ENCODE assay signal across 12 cellular contexts in genomic region chr4:151806511-151806927, GRCh38. TPM values are rescaled to one million over a fixed set of nuclear protein-coding genes. Genes with fewer than 3 reads are reported as not detected.
DNase-seq lines count a peak whose midpoint lies in the region; FAIRE-seq and TF ChIP-seq lines count a peak whose summit lies in the region.
"Had no signal": no experiment of that assay in that cellular context is flagged by ENCODE, and none has a peak within 500 bp of the region (broad histone marks: within the 10 kb centered on the region; RNA-seq: fewer than 3 reads in every experiment).

No MANE protein-coding gene starts in this region.

- no peak overlapping the region for H4K91ac ChIP-seq in trophoblast cell (ENCODE audit: low read depth, low read length)

- POLR2A ChIA-PET in Caco-2 (lab: Charles Lee): no interaction called here

- no peaks in the 10 kb centered on the region for H3K4me1 Mint-ChIP-seq in Caco-2 (ENCODE audit: low read depth, unreplicated experiment)
- H3K4me1 Mint-ChIP-seq: memory B cell had no signal

- H3K14ac ChIP-seq in trophoblast cell (ENCODE audit: low read length): no peak overlapping the region

- no peak for DNase-seq in Caco-2
- DNase-seq in SK-MEL-5 (ENCODE audit: low read depth, low spot score): peak; percentile 23
- DNase-seq in foreskin fibroblast: peak; percentile 87 to 89
- DNase-seq in trophoblast cell: peak; percentile 15 to 69
- DNase-seq in frontal cortex (ENCODE audit: low spot score in 2 of 2): no peak
- DNase-seq in BE2C: no peak
- DNase-seq in AML-193 (lab: John Stamatoyannopoulos, UW): no peak
- no peak for DNase-seq in activated gamma-delta T cell treated with Interleukin-2 at 50 U/mL for 16 hours
- DNase-seq: NCI-H1436 treated with DMSO at 0.1 percent for 48 hours had no signal

- no peak overlapping the region for H2AFZ ChIP-seq in trophoblast cell (ENCODE audit: insufficient read depth, low read length, poor library complexity)

- H3K79me2 ChIP-seq in trophoblast cell (ENCODE audit: control insufficient read depth, insufficient read depth, low read length, poor library complexity): no peaks in the 10 kb centered on the region

- H3K4me2 ChIP-seq in trophoblast cell (ENCODE audit: low read length): no peak overlapping the region

- no peaks in the 10 kb centered on the region for H3K27me3 ChIP-seq in Caco-2 (replicated peaks; ENCODE audit: control insufficient read depth, insufficient read depth, low read length)
- H3K27me3 ChIP-seq in trophoblast cell (ENCODE audit: insufficient read depth, low read length): no peaks in the 10 kb centered on the region
- no peaks in the 10 kb centered on the region for H3K27me3 ChIP-seq in BE2C

- H3K36me3 Mint-ChIP-seq in Caco-2 (ENCODE audit: insufficient read depth, unreplicated experiment): peaks cover 6% of the 10 kb centered on the region
- H3K36me3 Mint-ChIP-seq: activated naive CD4-positive, alpha-beta T cell treated with anti-CD3 and anti-CD28 coated beads, Interleukin-2, amount 50 U/mL, for 24 hours; memory B cell had no signal

- intact Hi-C loops in Caco-2 (cut with micrococcal nuclease; ENCODE audit: unreplicated experiment): no loop called here

- H3K4me3 ChIP-seq in Caco-2 (ENCODE audit: low read depth, low read length) (no peak overlapping the region), foreskin fibroblast (ENCODE audit: low read depth in 1 of 2, low read length in 2 of 2) (no peak overlapping the region), trophoblast cell (ENCODE audit: low read depth, low read length) (no peak overlapping the region), BE2C (ENCODE audit: low read depth, low read length) (no peak overlapping the region)

- H2AK5ac ChIP-seq in trophoblast cell (ENCODE audit: low read length): no peak overlapping the region

- H3K36me3 ChIP-seq in Caco-2 (ENCODE audit: control insufficient read depth, insufficient read depth, low read length): no peaks in the 10 kb centered on the region
- no peaks in the 10 kb centered on the region for H3K36me3 ChIP-seq in trophoblast cell (ENCODE audit: control insufficient read depth in 1 of 2, insufficient read depth in 2 of 2, low read length in 2 of 2)
- H3K36me3 ChIP-seq in BE2C: no peaks in the 10 kb centered on the region

- no CpG with 5 or more reads among the region's 6 CpGs for WGBS in trophoblast cell (ENCODE audit: extremely low coverage, insufficient coverage, insufficient read length)

- no peak overlapping the region for H3K9ac ChIP-seq in trophoblast cell (ENCODE audit: low read length)

- H3K18ac ChIP-seq in trophoblast cell (ENCODE audit: low read length): no peak overlapping the region

- no peak overlapping the region for H3K4ac ChIP-seq in trophoblast cell (ENCODE audit: low read depth, low read length)

- H3K27ac ChIP-seq in trophoblast cell (ENCODE audit: low read depth, low read length): peak overlapping the region; percentile 64

- no peak for TF ChIP-seq CTCF in Caco-2 (IDR thresholded peaks at IDR 0.05; ENCODE audit: insufficient read depth in 1 of 2, low read depth in 1 of 2, low read length in 1 of 2, severe bottlenecking in 1 of 2, unreplicated experiment in 1 of 2)
- TF ChIP-seq CTCF in foreskin fibroblast (IDR thresholded peaks at IDR 0.05; ENCODE audit: low read depth, low read length): no peak
- no peak for TF ChIP-seq CTCF in BE2C (IDR thresholded peaks at IDR 0.05; ENCODE audit: low read depth, low read length)

- in situ Hi-C loops in SK-MEL-5 (cut with HindIII; ENCODE audit: low pct_unique_long_range_greater_than_20kb, low sequenced_read_pairs): no loop called here

- no peak for FAIRE-seq in frontal cortex (lab: Jason Lieb, UNC)
- FAIRE-seq: D721Med had no signal

- H2BK5ac ChIP-seq in trophoblast cell (ENCODE audit: low read depth, low read length, poor library complexity): no peak overlapping the region

- H3K79me1 ChIP-seq in trophoblast cell (ENCODE audit: low read length): peaks cover 7% of the 10 kb centered on the region

- BruUV-seq in Caco-2 (replicated peaks; lab: Mats Ljungman, UMichigan): no TSS peak

- no peak overlapping the region for H3K23ac ChIP-seq in trophoblast cell (ENCODE audit: low read length)

- no peak overlapping the region for H4K12ac ChIP-seq in trophoblast cell (ENCODE audit: low read depth, low read length)

- H2BK120ac ChIP-seq in trophoblast cell (ENCODE audit: insufficient read depth, low read length, poor library complexity): no peak overlapping the region

- H3K27ac Mint-ChIP-seq in Caco-2 (ENCODE audit: unreplicated experiment): peak overlapping the region; percentile 19
- H3K27ac Mint-ChIP-seq: activated naive CD4-positive, alpha-beta T cell treated with anti-CD3 and anti-CD28 coated beads, Interleukin-2, amount 50 U/mL, for 24 hours; memory B cell had no signal

- no peaks in the 10 kb centered on the region for H3K27me3 Mint-ChIP-seq in Caco-2 (ENCODE audit: insufficient read depth, unreplicated experiment)
- H3K27me3 Mint-ChIP-seq: activated naive CD4-positive, alpha-beta T cell treated with anti-CD3 and anti-CD28 coated beads, Interleukin-2, amount 50 U/mL, for 24 hours had no signal

- peak overlapping the region; percentile 10 for H4K8ac ChIP-seq in trophoblast cell (ENCODE audit: low read depth, low read length)

- no peaks in the 10 kb centered on the region for H3K9me3 Mint-ChIP-seq in Caco-2 (ENCODE audit: unreplicated experiment)
- H3K9me3 Mint-ChIP-seq: activated naive CD4-positive, alpha-beta T cell treated with anti-CD3 and anti-CD28 coated beads, Interleukin-2, amount 50 U/mL, for 24 hours; memory B cell had no signal

- no peak overlapping the region for H3K4me3 Mint-ChIP-seq in Caco-2 (ENCODE audit: unreplicated experiment)
- H3K4me3 Mint-ChIP-seq: activated naive CD4-positive, alpha-beta T cell treated with anti-CD3 and anti-CD28 coated beads, Interleukin-2, amount 50 U/mL, for 24 hours; memory B cell had no signal

- H3K4me1 ChIP-seq in Caco-2 (peaks cover 10% of the 10 kb centered on the region), trophoblast cell (ENCODE audit: control insufficient read depth in 1 of 2, insufficient read depth in 2 of 2, low read length in 2 of 2) (peaks cover 9 to 11% of the 10 kb centered on the region in 2 experiments), BE2C (no peaks in the 10 kb centered on the region; the same call in 1 of the 2 replicates)

- H2BK12ac ChIP-seq in trophoblast cell (ENCODE audit: low read length): peak overlapping the region; percentile 25

- 0 out of 2 replicates have a peak, but pooled peaks cover 4% of the 10 kb centered on the region for H3K9me3 ChIP-seq in Caco-2
- H3K9me3 ChIP-seq in trophoblast cell (ENCODE audit: insufficient read depth, low read depth, low read length): no peaks in the 10 kb centered on the region
- H3K9me3 ChIP-seq in BE2C: no peaks in the 10 kb centered on the region

- CTCF ChIA-PET in Caco-2 (lab: Charles Lee): no interaction called here

RNA-seq across cellular contexts. Expression of gene GATB, which starts 45.7 kb away (rescaled TPM):
- total RNA-seq in Caco-2 (2022) (20.6 and 29.6 TPM in 2 replicates), frontal cortex (20.8 TPM)
- total RNA-seq in SK-MEL-5 (2014; rRNA removed; shearing (Covaris generic)): 30.4 and 33.9 TPM in 2 replicates
- polyA plus RNA-seq in SK-MEL-5 (2015; cell fraction: cytosol; rRNA removed): 20.3 and 22.3 TPM in 2 replicates
- 22.6 and 23.5 TPM in 2 replicates for polyA plus RNA-seq in SK-MEL-5 (2015; cell fraction: nucleus; rRNA removed)
- polyA plus RNA-seq in trophoblast cell (2013): 12.7 and 14.3 TPM in 2 replicates
- 12.9 TPM for polyA plus RNA-seq in BE2C (2012; ENCODE audit: insufficient read depth, insufficient read length, low read depth)

Comparison
In these comparisons a context has a peak if more than half of its experiments do, and no peak if none do; other contexts are left out.
1. DNase-seq: peak in SK-MEL-5 (single experiment), foreskin fibroblast (2 of 2) and trophoblast cell (2 of 2); none in Caco-2 (0 of 2), frontal cortex (0 of 2), BE2C (single experiment), AML-193 (0 of 2) and activated gamma-delta T cell treated with Interleukin-2 at 50 U/mL for 16 hours (single experiment).